Comparison of ENCODE assay signal across 8 cellular contexts in the genomic region with DNA sequence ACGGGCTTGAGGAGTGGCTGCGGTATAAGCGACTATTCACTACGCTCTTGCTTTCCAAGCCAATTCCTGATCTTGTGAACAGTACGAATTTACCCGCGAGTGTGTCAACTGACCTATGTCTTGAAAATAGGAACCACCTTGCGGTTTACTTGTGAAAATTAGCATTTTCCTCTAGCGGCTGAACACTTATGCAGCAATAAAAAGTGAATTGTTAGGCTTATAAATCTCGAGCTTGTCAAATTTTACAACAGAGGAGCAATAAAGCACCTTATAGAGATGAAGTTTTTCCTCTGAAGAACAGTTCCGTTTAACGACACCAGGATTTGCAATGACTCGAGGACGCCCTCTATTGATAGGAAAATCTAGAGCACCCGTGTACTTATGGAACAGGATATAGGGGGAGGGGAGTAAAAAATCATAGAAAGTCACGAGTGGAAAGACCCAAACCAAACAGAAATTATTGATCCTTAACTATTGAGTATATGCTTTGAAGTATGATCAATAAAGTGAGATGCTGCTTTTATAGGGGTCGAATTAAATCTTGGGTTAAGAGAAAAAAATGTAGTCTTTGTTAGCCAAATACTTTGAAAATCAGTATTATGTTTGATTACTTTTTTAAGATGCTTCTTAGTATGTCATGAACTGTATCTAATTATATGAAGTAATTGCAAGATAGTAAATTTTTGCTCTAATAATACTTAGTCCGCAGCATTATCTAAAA. TPM values are rescaled to one million over a fixed set of nuclear protein-coding genes. Genes with fewer than 3 reads are reported as not detected.
DNase-seq lines count a peak whose midpoint lies in the region; ATAC-seq, FAIRE-seq and TF ChIP-seq lines count a peak whose summit lies in the region.

No MANE protein-coding gene starts in this region.

- H3K4me3 ChIP-seq in SK-N-MC (peak overlapping the region; percentile 96), K562 (no peak overlapping the region)

- no peaks in the 10 kb centered on the region for H3K9me3 ChIP-seq in SK-N-MC (ENCODE audit: low read depth, low read length)
- H3K9me3 ChIP-seq in K562 (replicated peaks; ENCODE audit: control insufficient read depth, insufficient read depth, low read depth, low read length) = no peaks in the 10 kb centered on the region

- peak overlapping the region; percentile 37 for H2AFZ ChIP-seq in K562 (ENCODE audit: low read depth, low read length)

- H3K27ac ChIP-seq in SK-N-MC (peak overlapping the region; percentile 76), K562 (ENCODE audit: extremely low read depth, low read depth, low read length) (no peak overlapping the region)

- peak overlapping the region; percentile 16; the same call in 1 of the 2 replicates for H3K4me2 ChIP-seq in K562 (ENCODE audit: insufficient read depth, low read length)

- TF ChIP-seq CTCF in AG09319 (IDR thresholded peaks at IDR 0.05; ENCODE audit: low read depth, low read length) (peak; percentile 92), K562 (IDR thresholded peaks at IDR 0.05 in 2 of 3, conservative IDR thresholded peaks at IDR 0.05 in 1 of 3; ENCODE audit: insufficient read depth in 2 of 3, low read depth in 1 of 3, low read length in 3 of 3) (peak; percentile 73 to 81 (median 78))

- H4K20me1 ChIP-seq in K562 (replicated peaks; ENCODE audit: control insufficient read depth, insufficient read depth, low read length) = 0 out of 2 replicates have a peak, but pooled peaks cover 2% of the 10 kb centered on the region

- ATAC-seq in GM18517 (IDR thresholded peaks at IDR 0.05; ENCODE audit: unreplicated experiment) = peak; percentile 26
- peak; percentile 80 for ATAC-seq in K562
- ATAC-seq in GM21515 (IDR thresholded peaks at IDR 0.05; ENCODE audit: unreplicated experiment) = no peak

- CTCF ChIA-PET in K562 (lab: Yijun Ruan, JAX; ENCODE audit: low intra/inter-chr PET ratio) = interaction anchor here (0.6 kb wide), 1 partner anchor 10 kb away, joined by 3 read pairs; no protein-coding TSS in a partner anchor

- TF ChIP-seq RAD21 in K562 (CRISPR knock-in tag; conservative IDR thresholded peaks at IDR 0.05 in 1 of 2, IDR thresholded peaks at IDR 0.05 in 1 of 2) = peak; percentile 37 to 64

- peak overlapping the region; percentile 83 for H3K9ac ChIP-seq in SK-N-MC (ENCODE audit: insufficient read length)
- no peak overlapping the region for H3K9ac ChIP-seq in K562 (ENCODE audit: insufficient read depth in 1 of 2, low read depth in 2 of 2, low read length in 2 of 2)

- H3K36me3 ChIP-seq in SK-N-MC (ENCODE audit: insufficient read depth, low read length) (no peaks in the 10 kb centered on the region), K562 (ENCODE audit: control insufficient read depth, insufficient read depth, low read length) (no peaks in the 10 kb centered on the region)

- 9% methylated on average over 18 of the region's 18 CpGs for WGBS in K562 (ENCODE audit: insufficient coverage, low coverage, missing lambda C conversion rate)

- H3K27me3 ChIP-seq in K562 (ENCODE audit: control insufficient read depth in 2 of 2, insufficient read depth in 2 of 2, low read length in 2 of 2) = peaks cover 13 to 36% of the 10 kb centered on the region in 2 experiments; a peak in 4 of 5 replicates

- POLR2A ChIA-PET in K562 (lab: Yijun Ruan, JAX) = no interaction called here

- H3K4me1 ChIP-seq in K562 (replicated peaks in 1 of 2; ENCODE audit: control insufficient read depth in 2 of 2, insufficient read depth in 2 of 2, low read length in 2 of 2) = peaks cover 0 to 33% of the 10 kb centered on the region in 2 experiments; a peak in 2 of 5 replicates

- H3K9me1 ChIP-seq in K562 (ENCODE audit: control insufficient read depth, insufficient read depth, low read length) = no peaks in the 10 kb centered on the region

- H3K79me2 ChIP-seq in K562 (ENCODE audit: control insufficient read depth, insufficient read depth, low read length) = no peaks in the 10 kb centered on the region

- in situ Hi-C loops in K562 (cut with MboI) = no loop called here

- no peak for TF ChIP-seq POLR2A in K562 (conservative IDR thresholded peaks at IDR 0.05)

- no peak for TF ChIP-seq EP300 in K562 (IDR thresholded peaks at IDR 0.05; ENCODE audit: low read length)

- peak; percentile 89 for DNase-seq in AG09319 (ENCODE audit: extremely low read depth, low read depth)
- peak; percentile 67 for DNase-seq in NCI-H1092 (lab: John Stamatoyannopoulos, UW)
- DNase-seq in SK-N-MC (ENCODE audit: low read depth, low spot score) = peak; percentile 91
- DNase-seq in K562 (ENCODE audit: extremely low read depth in 1 of 4, low spot score in 3 of 4) = peak; percentile 70 to 74 (median 72)
- peak; percentile 46 to 91 for DNase-seq in hippocampal formation (lab: John Stamatoyannopoulos, UW)
- DNase-seq in retina = peak; percentile 85

- BruUV-seq in K562 (replicated peaks; lab: Mats Ljungman, UMichigan) = no TSS peak

- intact Hi-C loops in K562 (cut with micrococcal nuclease) = no loop called here

- FAIRE-seq in K562 (lab: Jason Lieb, UNC) = peak; percentile 89

TF ChIP-seq in K562, 482 proteins besides CTCF, POLR2A, EP300 and RAD21 (continues in another document):
- TF ChIP-seq KLF16 (IDR thresholded peaks at IDR 0.05) = 0 out of 2 replicates have a peak, but pooled peaks have one; percentile 12
- TF ChIP-seq ARNT (IDR thresholded peaks at IDR 0.05) = no peak
- TF ChIP-seq, protein P1, sequence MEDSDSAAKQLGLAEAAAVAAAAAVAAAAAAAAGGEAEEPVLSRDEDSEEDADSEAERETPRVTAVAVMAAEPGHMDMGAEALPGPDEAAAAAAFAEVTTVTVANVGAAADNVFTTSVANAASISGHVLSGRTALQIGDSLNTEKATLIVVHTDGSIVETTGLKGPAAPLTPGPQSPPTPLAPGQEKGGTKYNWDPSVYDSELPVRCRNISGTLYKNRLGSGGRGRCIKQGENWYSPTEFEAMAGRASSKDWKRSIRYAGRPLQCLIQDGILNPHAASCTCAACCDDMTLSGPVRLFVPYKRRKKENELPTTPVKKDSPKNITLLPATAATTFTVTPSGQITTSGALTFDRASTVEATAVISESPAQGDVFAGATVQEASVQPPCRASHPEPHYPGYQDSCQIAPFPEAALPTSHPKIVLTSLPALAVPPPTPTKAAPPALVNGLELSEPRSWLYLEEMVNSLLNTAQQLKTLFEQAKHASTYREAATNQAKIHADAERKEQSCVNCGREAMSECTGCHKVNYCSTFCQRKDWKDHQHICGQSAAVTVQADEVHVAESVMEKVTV (CRISPR knock-in tag; IDR thresholded peaks at IDR 0.05) = peak; percentile 29; the same call in 1 of the 2 replicates
- no peak for TF ChIP-seq HMGN3 (IDR thresholded peaks at IDR 0.05; ENCODE audit: borderline replicate concordance, extremely low read depth, insufficient read length, low read depth, low read length)
- TF ChIP-seq, protein P2, sequence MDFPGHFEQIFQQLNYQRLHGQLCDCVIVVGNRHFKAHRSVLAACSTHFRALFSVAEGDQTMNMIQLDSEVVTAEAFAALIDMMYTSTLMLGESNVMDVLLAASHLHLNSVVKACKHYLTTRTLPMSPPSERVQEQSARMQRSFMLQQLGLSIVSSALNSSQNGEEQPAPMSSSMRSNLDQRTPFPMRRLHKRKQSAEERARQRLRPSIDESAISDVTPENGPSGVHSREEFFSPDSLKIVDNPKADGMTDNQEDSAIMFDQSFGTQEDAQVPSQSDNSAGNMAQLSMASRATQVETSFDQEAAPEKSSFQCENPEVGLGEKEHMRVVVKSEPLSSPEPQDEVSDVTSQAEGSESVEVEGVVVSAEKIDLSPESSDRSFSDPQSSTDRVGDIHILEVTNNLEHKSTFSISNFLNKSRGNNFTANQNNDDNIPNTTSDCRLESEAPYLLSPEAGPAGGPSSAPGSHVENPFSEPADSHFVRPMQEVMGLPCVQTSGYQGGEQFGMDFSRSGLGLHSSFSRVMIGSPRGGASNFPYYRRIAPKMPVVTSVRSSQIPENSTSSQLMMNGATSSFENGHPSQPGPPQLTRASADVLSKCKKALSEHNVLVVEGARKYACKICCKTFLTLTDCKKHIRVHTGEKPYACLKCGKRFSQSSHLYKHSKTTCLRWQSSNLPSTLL (IDR thresholded peaks at IDR 0.05) = no peak
- TF ChIP-seq, protein P3, sequence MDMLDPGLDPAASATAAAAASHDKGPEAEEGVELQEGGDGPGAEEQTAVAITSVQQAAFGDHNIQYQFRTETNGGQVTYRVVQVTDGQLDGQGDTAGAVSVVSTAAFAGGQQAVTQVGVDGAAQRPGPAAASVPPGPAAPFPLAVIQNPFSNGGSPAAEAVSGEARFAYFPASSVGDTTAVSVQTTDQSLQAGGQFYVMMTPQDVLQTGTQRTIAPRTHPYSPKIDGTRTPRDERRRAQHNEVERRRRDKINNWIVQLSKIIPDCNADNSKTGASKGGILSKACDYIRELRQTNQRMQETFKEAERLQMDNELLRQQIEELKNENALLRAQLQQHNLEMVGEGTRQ (CRISPR knock-in tag; IDR thresholded peaks at IDR 0.05) = no peak
- no peak for TF ChIP-seq ETS2 (tag; IDR thresholded peaks at IDR 0.05; ENCODE audit: borderline replicate concordance, poor library complexity, severe bottlenecking)

RNA-seq across cellular contexts. Expression of a gene that starts 1.9 kb away (rescaled TPM):
- not detected in 2 replicates for total RNA-seq in K562 (2011; cell fraction: chromatin; rRNA removed; ENCODE audit: low replicate concordance)
- total RNA-seq in K562 (2011; cell fraction: nucleolus; rRNA removed) = not detected in 2 replicates
- total RNA-seq in K562 (2011; cell fraction: nucleoplasm; rRNA removed) = not detected in 2 replicates
- total RNA-seq in K562 (2014; rRNA removed) = 0.08 TPM in 1 of 2 replicates, not detected in the other
- not detected in 2 replicates for total RNA-seq in K562 (2014; rRNA removed; fragmentation: Illumina TruSeq; extraction: Trizol)
- not detected in 2 replicates for total RNA-seq in K562 (2015; rRNA removed; fragmentation: Illumina TruSeq; extraction: Trizol)
- total RNA-seq in K562 (2021) = 0.31 and 0.38 TPM in 2 replicates
- not detected in 2 replicates for polyA plus RNA-seq in K562 (2011; rRNA removed)
- polyA plus RNA-seq in K562 (2011; cell fraction: cytosol; rRNA removed) = not detected in 2 replicates
- 0.10 TPM in 1 of 2 replicates, not detected in the other for polyA plus RNA-seq in K562 (2011; cell fraction: nucleus; rRNA removed)
- 0.11 TPM in 1 of 2 replicates, not detected in the other for polyA plus RNA-seq in K562 (2012)
- not detected in 2 replicates for polyA plus RNA-seq in K562 (2014; fragmentation: Illumina TruSeq; extraction: Trizol)
- polyA plus RNA-seq in K562 (2014; fragmentation: Nextera tagmentation; extraction: Ambion mirVana) = not detected
- 0.03 TPM in 1 of 2 replicates, not detected in the other for polyA plus RNA-seq in K562 (2014; rRNA removed)
- polyA minus RNA-seq in K562 (2011; rRNA and poly(A)+ RNA removed) = not detected in 2 replicates
- not detected in 2 replicates for polyA minus RNA-seq in K562 (2011; cell fraction: cytosol; rRNA and poly(A)+ RNA removed)
- 0.13 TPM in 1 of 2 replicates, not detected in the other for polyA minus RNA-seq in K562 (2011; cell fraction: nucleus; rRNA and poly(A)+ RNA removed)
